10 cellular contexts compared by ENCODE assay signal in the genomic region with DNA sequence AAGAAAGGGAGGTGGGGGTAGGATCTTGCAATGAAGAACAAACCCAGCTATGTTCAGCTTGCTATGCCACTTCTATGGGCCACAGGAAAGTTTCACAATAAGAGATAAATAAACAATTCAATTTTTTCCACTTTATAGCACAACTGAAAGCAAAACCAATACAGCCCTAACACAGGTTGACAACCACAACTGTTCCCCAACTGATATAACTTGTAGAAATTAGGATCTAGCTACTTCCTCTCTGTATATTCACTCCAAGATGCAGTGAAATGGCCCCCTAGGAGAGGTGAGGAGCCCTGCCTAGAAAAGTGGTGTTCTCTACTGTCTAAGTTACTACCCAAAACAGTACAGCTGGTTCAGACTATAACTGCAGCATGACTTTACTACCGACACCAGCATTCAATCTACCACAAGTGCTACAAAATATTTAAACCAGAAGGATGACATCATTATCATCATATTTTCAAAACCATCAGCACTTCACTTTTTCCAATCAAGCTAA.
DNase-seq lines count a peak whose midpoint lies in the region; ATAC-seq, FAIRE-seq and TF ChIP-seq lines count a peak whose summit lies in the region.
"Had no signal": no experiment of that assay in that cellular context is flagged by ENCODE, and none has a peak within 500 bp of the region (broad histone marks: within the 10 kb centered on the region; RNA-seq: fewer than 3 reads in every experiment).

No MANE protein-coding gene starts in this region.

- H3K4me1 Mint-ChIP-seq in Calu3 (ENCODE audit: low read depth, unreplicated experiment), result peaks cover 49% of the 10 kb centered on the region

- DNase-seq in Calu3, result no peak
- DNase-seq in NB4 (ENCODE audit: low read depth), result peak; percentile 54
- DNase-seq in fibroblast of villous mesenchyme (ENCODE audit: low read depth), result peak; percentile 43
- DNase-seq in H54 (ENCODE audit: insufficient read length, low spot score), result no peak
- DNase-seq in NCI-H1417 (lab: John Stamatoyannopoulos, UW), result no peak
- no peak for DNase-seq in NCI-H510A treated with DMSO at 0.1 percent for 48 hours (lab: John Stamatoyannopoulos, UW)
- DNase-seq: NCI-H524 treated with DMSO at 0.1 percent for 48 hours had no signal

- no peaks in the 10 kb centered on the region for H3K36me3 Mint-ChIP-seq in Calu3 (ENCODE audit: insufficient read depth, unreplicated experiment)

- peak overlapping the region; percentile 42 for H3K27ac Mint-ChIP-seq in Calu3 (ENCODE audit: unreplicated experiment)

- TF ChIP-seq CTCF in Calu3 (IDR thresholded peaks at IDR 0.05; ENCODE audit: unreplicated experiment), result no peak
- TF ChIP-seq CTCF in NB4 (IDR thresholded peaks at IDR 0.05; ENCODE audit: low read depth, low read length), result no peak
- TF ChIP-seq CTCF in fibroblast of villous mesenchyme (IDR thresholded peaks at IDR 0.05; ENCODE audit: insufficient read depth, low read depth, low read length), result no peak

- intact Hi-C loops in Calu3 (cut with micrococcal nuclease; ENCODE audit: unreplicated experiment), result no loop called here

- H3K9me3 Mint-ChIP-seq in Calu3 (ENCODE audit: low read depth, unreplicated experiment), result no peaks in the 10 kb centered on the region

- H3K4me3 ChIP-seq in NB4 (ENCODE audit: low read depth, low read length) (no peak overlapping the region), fibroblast of villous mesenchyme (ENCODE audit: low read depth, low read length) (no peak overlapping the region)

- ATAC-seq in GM21529 (IDR thresholded peaks at IDR 0.05; ENCODE audit: unreplicated experiment) (peak; percentile 47), HG03439 (IDR thresholded peaks at IDR 0.05; ENCODE audit: unreplicated experiment) (no peak)
- ATAC-seq: esophagus mucosa had no signal

- TF ChIP-seq POLR2A in NB4 (IDR thresholded peaks at IDR 0.05; ENCODE audit: extremely low read depth, insufficient read length) (no peak), H54 (IDR thresholded peaks at IDR 0.05; ENCODE audit: low read depth, low read length) (no peak)

- FAIRE-seq in H54 (lab: Jason Lieb, UNC), result no peak

- no peaks in the 10 kb centered on the region for H3K27me3 Mint-ChIP-seq in Calu3 (ENCODE audit: unreplicated experiment)

- BruUV-seq in Calu3 (replicated peaks; lab: Mats Ljungman, UMichigan), result no TSS peak

- H3K4me3 Mint-ChIP-seq in Calu3 (ENCODE audit: low read depth, unreplicated experiment), result no peak overlapping the region

- CTCF ChIA-PET in Calu3 (lab: Charles Lee), result interaction anchor here (1.5 kb wide), 1 partner anchor 41 kb away, joined by 3 read pairs; no protein-coding TSS in a partner anchor

Comparison
In these comparisons a context has a peak if more than half of its experiments do, and no peak if none do; other contexts are left out.
1. DNase-seq: peak in NB4 (single experiment) and fibroblast of villous mesenchyme (single experiment); none in Calu3 (single experiment), H54 (single experiment), NCI-H1417 (0 of 3) and NCI-H510A treated with DMSO at 0.1 percent for 48 hours (single experiment).